In genomic region chr6:42889815-42890214, GRCh38 we compare ENCODE assay signal across 9 cellular contexts. TPM values are rescaled to one million over a fixed set of nuclear protein-coding genes. Genes with fewer than 3 reads are reported as not detected.
DNase-seq lines count a peak whose midpoint lies in the region; ATAC-seq, FAIRE-seq and TF ChIP-seq lines count a peak whose summit lies in the region.
"Had no signal": no experiment of that assay in that cellular context is flagged by ENCODE, and none has a peak within 500 bp of the region (broad histone marks: within the 10 kb centered on the region; RNA-seq: fewer than 3 reads in every experiment).

No MANE protein-coding gene starts in this region.

- H3K9me3 ChIP-seq in CD4-positive, CD25-positive, alpha-beta regulatory T cell (ENCODE audit: control insufficient read depth in 2 of 2, low read length in 2 of 2) = no peaks in the 10 kb centered on the region
- H3K9me3 ChIP-seq in MG63 (no peaks in the 10 kb centered on the region), mammary epithelial cell (replicated peaks; ENCODE audit: insufficient read depth, low read length) (no peaks in the 10 kb centered on the region)
- H3K9me3 ChIP-seq: mucosa of descending colon had no signal

- H2AFZ ChIP-seq in mammary epithelial cell (ENCODE audit: low read depth, low read length) = no peak overlapping the region

- DNase-seq in CD4-positive, CD25-positive, alpha-beta regulatory T cell = peak in 1 of 3 donors; percentile 34
- DNase-seq in MG63 (no peak), mammary epithelial cell (no peak), D721Med (ENCODE audit: insufficient read length, low spot score) (no peak), SKM-1 (lab: John Stamatoyannopoulos, UW; ENCODE audit: unreplicated experiment) (no peak), NCI-H146 (lab: John Stamatoyannopoulos, UW) (no peak)
- peak in 2 of 10 donors; percentile 11 to 21 for DNase-seq in naive thymus-derived CD8-positive, alpha-beta T cell

- no peaks in the 10 kb centered on the region for H3K9me3 Mint-ChIP-seq in CD4-positive, CD25-positive, alpha-beta regulatory T cell
- no peaks in the 10 kb centered on the region for H3K9me3 Mint-ChIP-seq in naive thymus-derived CD8-positive, alpha-beta T cell

- H3K27ac Mint-ChIP-seq in CD4-positive, CD25-positive, alpha-beta regulatory T cell = peak overlapping the region; percentile 93 to 98 (median 96)
- peak overlapping the region; percentile 92 to 98 (median 96) for H3K27ac Mint-ChIP-seq in naive thymus-derived CD8-positive, alpha-beta T cell

- FAIRE-seq in D721Med (lab: Jason Lieb, UNC) = no peak

- peaks cover 17% of the 10 kb centered on the region for H3K4me1 ChIP-seq in CD4-positive, CD25-positive, alpha-beta regulatory T cell (ENCODE audit: control insufficient read depth, insufficient read depth, low read length, poor library complexity, severe bottlenecking)
- peaks cover 7% of the 10 kb centered on the region for H3K4me1 ChIP-seq in mammary epithelial cell (ENCODE audit: insufficient read depth, low read length)

- peaks cover 8% of the 10 kb centered on the region for H3K36me3 Mint-ChIP-seq in CD4-positive, CD25-positive, alpha-beta regulatory T cell
- peaks cover 4 to 35% (median 8%) of the 10 kb centered on the region in 3 donors for H3K36me3 Mint-ChIP-seq in naive thymus-derived CD8-positive, alpha-beta T cell

- no peaks in the 10 kb centered on the region for H3K27me3 Mint-ChIP-seq in CD4-positive, CD25-positive, alpha-beta regulatory T cell
- H3K27me3 Mint-ChIP-seq in naive thymus-derived CD8-positive, alpha-beta T cell = no peaks in the 10 kb centered on the region

- dilution Hi-C loops in mammary epithelial cell (cut with HindIII; ENCODE audit: low sequenced_read_pairs) = no loop called here

- H3K4me2 ChIP-seq in mammary epithelial cell (ENCODE audit: insufficient read depth, low read depth, low read length) = peak overlapping the region; percentile 97

- peak overlapping the region; percentile 74 for H3K9ac ChIP-seq in mammary epithelial cell (ENCODE audit: insufficient read depth, low read length)

- peak overlapping the region; percentile 84 for H3K27ac ChIP-seq in CD4-positive, CD25-positive, alpha-beta regulatory T cell (ENCODE audit: insufficient read depth, low read length, poor library complexity, severe bottlenecking)
- peak overlapping the region; percentile 91 for H3K27ac ChIP-seq in mammary epithelial cell (ENCODE audit: insufficient read depth, low read depth, low read length)

- intact Hi-C loops in mammary epithelial cell (cut with micrococcal nuclease) = loop anchor here (1.0 kb wide), 1 partner anchor 11 kb away; the partner anchor contains the start of gene RPL7L1

- H3K36me3 ChIP-seq in CD4-positive, CD25-positive, alpha-beta regulatory T cell (ENCODE audit: control insufficient read depth, insufficient read depth, low read length) = peaks cover 16% of the 10 kb centered on the region
- H3K36me3 ChIP-seq in MG63 (peaks cover 11% of the 10 kb centered on the region), mammary epithelial cell (ENCODE audit: insufficient read depth, low read length) (peaks cover 10% of the 10 kb centered on the region)

- BruUV-seq in mammary epithelial cell (replicated peaks; lab: Mats Ljungman, UMichigan) = no TSS peak

- in situ Hi-C loops in mammary epithelial cell (cut with MboI; ENCODE audit: low sequenced_read_pairs in 2 of 2) = loop anchor here in 1 of 2 donors (25.0 kb wide), 1 partner anchor 678 kb away; the partner anchor contains the start of gene MRPS10

- H3K4me3 ChIP-seq in CD4-positive, CD25-positive, alpha-beta regulatory T cell (ENCODE audit: low read depth, low read length) = peak overlapping the region; percentile 84
- H3K4me3 ChIP-seq in MG63 (peak overlapping the region; percentile 74), mammary epithelial cell (replicated peaks in 1 of 3; ENCODE audit: insufficient read depth in 1 of 3, low read depth in 2 of 3, low read length in 3 of 3) (peak overlapping the region; percentile 28 to 84 (median 70))

- peak in 1 of 2 donors; percentile 7 for ATAC-seq in CD4-positive, CD25-positive, alpha-beta regulatory T cell (ENCODE audit: low read depth in 2 of 2)
- ATAC-seq in naive thymus-derived CD8-positive, alpha-beta T cell = no peak
- no peak for ATAC-seq in GM18505 (IDR thresholded peaks at IDR 0.05; ENCODE audit: unreplicated experiment)

- peaks cover 18% of the 10 kb centered on the region for H3K79me2 ChIP-seq in mammary epithelial cell (ENCODE audit: insufficient read depth, low read length)

- peak overlapping the region; percentile 92 to 98 (median 96) for H3K4me3 Mint-ChIP-seq in CD4-positive, CD25-positive, alpha-beta regulatory T cell
- peak overlapping the region; percentile 92 to 99 (median 98) for H3K4me3 Mint-ChIP-seq in naive thymus-derived CD8-positive, alpha-beta T cell

- CTCF ChIA-PET in mammary epithelial cell (lab: Charles Lee; ENCODE audit: low non-redundant PET) = no interaction called here

- no peak for TF ChIP-seq POLR2A in GM18505 (IDR thresholded peaks at IDR 0.05; ENCODE audit: borderline replicate concordance, extremely low read depth, insufficient read depth, insufficient read length)

- TF ChIP-seq CTCF in mammary epithelial cell (conservative IDR thresholded peaks at IDR 0.05 in 1 of 2, IDR thresholded peaks at IDR 0.05 in 1 of 2; ENCODE audit: extremely low read depth in 1 of 2, insufficient read depth in 1 of 2, low read depth in 1 of 2, low read length in 2 of 2) (no peak), D721Med (IDR thresholded peaks at IDR 0.05; ENCODE audit: insufficient read depth, missing control alignments) (no peak)

- no peaks in the 10 kb centered on the region for H3K27me3 ChIP-seq in CD4-positive, CD25-positive, alpha-beta regulatory T cell (ENCODE audit: control insufficient read depth, insufficient read depth, low read length)
- H3K27me3 ChIP-seq in MG63 (no peaks in the 10 kb centered on the region), mammary epithelial cell (ENCODE audit: insufficient read depth, low read length) (no peaks in the 10 kb centered on the region)

- H4K20me1 ChIP-seq in mammary epithelial cell (ENCODE audit: insufficient read depth, low read length) = no peaks in the 10 kb centered on the region

- POLR2A ChIA-PET in naive thymus-derived CD8-positive, alpha-beta T cell (lab: Charles Lee) = interaction anchor here (2.0 to 5.8 kb wide), 8 partner anchors 7 to 253 kb away, joined by 10 to 85 read pairs (median 18); partner anchors contain the start of genes BICRAL, CNPY3, RPL7L1 and TBCC

- 34% methylated on average over 4 of the region's 4 CpGs for WGBS in mammary epithelial cell (ENCODE audit: low coverage, missing lambda C conversion rate)

- H3K4me1 Mint-ChIP-seq in CD4-positive, CD25-positive, alpha-beta regulatory T cell = peaks cover 0 to 33% (median 10%) of the 10 kb centered on the region in 4 donors
- peaks cover 7 to 37% (median 19%) of the 10 kb centered on the region in 4 donors for H3K4me1 Mint-ChIP-seq in naive thymus-derived CD8-positive, alpha-beta T cell

RNA-seq across cellular contexts. Expression of gene RPL7L1, which starts 10.4 kb away (rescaled TPM):
- total RNA-seq in CD4-positive, CD25-positive, alpha-beta regulatory T cell = 64.4 TPM
- 10 to 100 TPM; 48.4 to 60.9 (median 54.2) TPM for polyA plus RNA-seq in CD4-positive, CD25-positive, alpha-beta regulatory T cell
- total RNA-seq in MG63 (2014; rRNA removed; shearing (Covaris generic); ENCODE audit: low replicate concordance) = 73.0 and 90.1 TPM in 2 replicates
- total RNA-seq in mammary epithelial cell = 100 to 1,000 TPM; 102 to 106 TPM
- 51.7 TPM for polyA plus RNA-seq in mammary epithelial cell
- 88.3 TPM for polyA minus RNA-seq in mammary epithelial cell
- total RNA-seq in naive thymus-derived CD8-positive, alpha-beta T cell = 100 to 1,000 TPM; 113 to 135 TPM
- 10 to 100 TPM; 65.3 to 87.9 (median 67.4) TPM for polyA plus RNA-seq in naive thymus-derived CD8-positive, alpha-beta T cell

RNA-seq across cellular contexts. Expression of gene PTCRA, which starts 26.0 kb away (rescaled TPM):
- 1.1 TPM for total RNA-seq in CD4-positive, CD25-positive, alpha-beta regulatory T cell
- polyA plus RNA-seq in CD4-positive, CD25-positive, alpha-beta regulatory T cell = not detected
- total RNA-seq in MG63 (2014; rRNA removed; shearing (Covaris generic); ENCODE audit: low replicate concordance) = not detected in 2 replicates
- total RNA-seq in mammary epithelial cell = not detected
- polyA plus RNA-seq in mammary epithelial cell = not detected
- polyA minus RNA-seq in mammary epithelial cell = not detected
- total RNA-seq in naive thymus-derived CD8-positive, alpha-beta T cell = not detected
- polyA plus RNA-seq in naive thymus-derived CD8-positive, alpha-beta T cell = not detected
- total RNA-seq: mucosa of descending colon had no signal

RNA-seq across cellular contexts. Expression of gene CNPY3, which starts 39.5 kb away (rescaled TPM):
- total RNA-seq in CD4-positive, CD25-positive, alpha-beta regulatory T cell = 42.9 TPM
- polyA plus RNA-seq in CD4-positive, CD25-positive, alpha-beta regulatory T cell = 10 to 100 TPM; 79.2 to 88.8 (median 84.4) TPM
- total RNA-seq in MG63 (2014; rRNA removed; shearing (Covaris generic); ENCODE audit: low replicate concordance) = 25.2 and 27.2 TPM in 2 replicates
- total RNA-seq in mammary epithelial cell = 10 to 100 TPM; 30.6 to 33.0 TPM
- 36.5 TPM for polyA plus RNA-seq in mammary epithelial cell
- polyA minus RNA-seq in mammary epithelial cell = 29.0 TPM
- 100 to 1,000 TPM; 102 to 103 TPM for total RNA-seq in naive thymus-derived CD8-positive, alpha-beta T cell
- polyA plus RNA-seq in naive thymus-derived CD8-positive, alpha-beta T cell = 100 to 1,000 TPM in 2 of 3 donors, 10 to 100 TPM in 1; 90.3 to 158 (median 124) TPM
